Comparison of ENCODE assay signal across 1 cellular context in genomic region chr2:124883595-124883994, GRCh38.
TF ChIP-seq lines count a peak whose summit lies in the region.

No MANE protein-coding gene starts in this region.

TF ChIP-seq in HepG2, 621 proteins besides CTCF, POLR2A, EP300 and RAD21:
- no peak for TF ChIP-seq ZBTB26 (CRISPR knock-in tag; IDR thresholded peaks at IDR 0.05; ENCODE audit: borderline replicate concordance)
- TF ChIP-seq MNT (IDR thresholded peaks at IDR 0.05), result peak; percentile 95
